Comparison of ENCODE assay signal across 18 cellular contexts in genomic region chr4:128335541-128335940, GRCh38. TPM values are rescaled to one million over a fixed set of nuclear protein-coding genes. Genes with fewer than 3 reads are reported as not detected.
A peak's percentile ranks its signal among the peaks of the same experiment; 100 is the strongest.
DNase-seq lines count a peak whose midpoint lies in the region; TF ChIP-seq lines count a peak whose summit lies in the region.
"Had no signal": no experiment of that assay in that cellular context is flagged by ENCODE, and none has a peak within 500 bp of the region (broad histone marks: within the 10 kb centered on the region; RNA-seq: fewer than 3 reads in every experiment).

No MANE protein-coding gene starts in this region.

- no peak overlapping the region for H3K4me2 ChIP-seq in mammary epithelial cell (ENCODE audit: insufficient read depth, low read depth, low read length)
- no peak overlapping the region for H3K4me2 ChIP-seq in smooth muscle cell

- TF ChIP-seq CTCF in mammary epithelial cell (conservative IDR thresholded peaks at IDR 0.05 in 1 of 2, IDR thresholded peaks at IDR 0.05 in 1 of 2; ENCODE audit: extremely low read depth in 1 of 2, insufficient read depth in 1 of 2, low read depth in 1 of 2, low read length in 2 of 2) (no peak), breast epithelium (IDR thresholded peaks at IDR 0.05) (no peak), epithelial cell of esophagus (IDR thresholded peaks at IDR 0.05; ENCODE audit: insufficient read depth, low read depth, low read length, missing control alignments) (no peak), smooth muscle cell (IDR thresholded peaks at IDR 0.05; ENCODE audit: borderline replicate concordance, insufficient read depth, poor library complexity, severe bottlenecking) (no peak), type B pancreatic cell (conservative IDR thresholded peaks at IDR 0.05) (no peak), right atrium auricular region (IDR thresholded peaks at IDR 0.05) (no peak)

- no peaks in the 10 kb centered on the region for H3K27me3 Mint-ChIP-seq in type B pancreatic cell
- H3K27me3 Mint-ChIP-seq: CD4-positive, CD25-positive, alpha-beta regulatory T cell; CD8-positive, alpha-beta memory T cell had no signal

- H3K27me3 ChIP-seq in mammary epithelial cell (ENCODE audit: insufficient read depth, low read length) (no peaks in the 10 kb centered on the region), breast epithelium (no peaks in the 10 kb centered on the region), smooth muscle cell (ENCODE audit: low read depth) (no peaks in the 10 kb centered on the region), right atrium auricular region (no peaks in the 10 kb centered on the region)
- H3K27me3 ChIP-seq: BE2C had no signal

- H3K79me2 ChIP-seq in mammary epithelial cell (ENCODE audit: insufficient read depth, low read length) (no peaks in the 10 kb centered on the region), smooth muscle cell (ENCODE audit: low read depth) (no peaks in the 10 kb centered on the region)

- no TSS peak for BruUV-seq in mammary epithelial cell (replicated peaks; lab: Mats Ljungman, UMichigan)

- no peaks in the 10 kb centered on the region for H3K4me1 Mint-ChIP-seq in type B pancreatic cell (ENCODE audit: unreplicated experiment)
- H3K4me1 Mint-ChIP-seq: CD4-positive, CD25-positive, alpha-beta regulatory T cell; CD8-positive, alpha-beta memory T cell; H9 had no signal

- no peak overlapping the region for H3K4me3 ChIP-seq in mammary epithelial cell (replicated peaks in 1 of 3; ENCODE audit: insufficient read depth in 1 of 3, low read depth in 2 of 3, low read length in 3 of 3)
- H3K4me3 ChIP-seq in breast epithelium, result no peak overlapping the region
- H3K4me3 ChIP-seq in epithelial cell of esophagus (ENCODE audit: low read length), result no peak overlapping the region
- no peak overlapping the region for H3K4me3 ChIP-seq in smooth muscle cell
- no peak overlapping the region for H3K4me3 ChIP-seq in right atrium auricular region

- no peaks in the 10 kb centered on the region for H3F3A ChIP-seq in smooth muscle cell (ENCODE audit: low read depth)

- intact Hi-C loops in mammary epithelial cell (cut with micrococcal nuclease) (no loop called here), breast epithelium (cut with DNase I; ENCODE audit: low total_unique reads) (no loop called here)

- no peak overlapping the region for H3K4me3 Mint-ChIP-seq in type B pancreatic cell
- H3K4me3 Mint-ChIP-seq: CD4-positive, CD25-positive, alpha-beta regulatory T cell; CD8-positive, alpha-beta memory T cell; H9 had no signal

- DNase-seq in mammary epithelial cell (peak; percentile 51), breast epithelium (ENCODE audit: low spot score in 2 of 2) (no peak), amniotic epithelial cell (ENCODE audit: low read depth) (peak; percentile 66), epithelial cell of esophagus (ENCODE audit: low read depth) (peak; percentile 61), smooth muscle cell (lab: John Stamatoyannopoulos, UW; ENCODE audit: unreplicated experiment) (no peak), HUDEP-2 (lab: John Stamatoyannopoulos, UW; ENCODE audit: unreplicated experiment in 76 of 76) (no peak), type B pancreatic cell (ENCODE audit: extremely low spot score, unreplicated experiment) (no peak), right atrium auricular region (ENCODE audit: low spot score) (no peak)
- DNase-seq: 8988T; BE2C; C1 segment of cervical spinal cord; CD4-positive, CD25-positive, alpha-beta regulatory T cell; CD8-positive, alpha-beta memory T cell; COR-L47; DMS 273 treated with DMSO at 0.1 percent for 48 hours; DMS53; GF-D8; H9 had no signal

- dilution Hi-C loops in mammary epithelial cell (cut with HindIII; ENCODE audit: low sequenced_read_pairs), result loop anchor here (5.0 kb wide), 1 partner anchor 92 kb away; no protein-coding TSS in a partner anchor

- TF ChIP-seq POLR2A in breast epithelium (IDR thresholded peaks at IDR 0.05), result no peak

- H2AFZ ChIP-seq in mammary epithelial cell (ENCODE audit: low read depth, low read length), result no peak overlapping the region
- H2AFZ ChIP-seq in smooth muscle cell (ENCODE audit: low read depth), result no peak overlapping the region

- peaks cover 5% of the 10 kb centered on the region for H3K9me3 Mint-ChIP-seq in type B pancreatic cell
- H3K9me3 Mint-ChIP-seq: H9 had no signal

- H3K36me3 Mint-ChIP-seq in type B pancreatic cell, result no peaks in the 10 kb centered on the region

- 89% methylated on average over 3 of the region's 3 CpGs for WGBS in mammary epithelial cell (ENCODE audit: low coverage, missing lambda C conversion rate)
- 26% methylated on average over 3 of the region's 3 CpGs for WGBS in smooth muscle cell (ENCODE audit: low lambda C conversion rate)

- H3K4me1 ChIP-seq in mammary epithelial cell (ENCODE audit: insufficient read depth, low read length) (peaks cover 21% of the 10 kb centered on the region), breast epithelium (no peaks in the 10 kb centered on the region), smooth muscle cell (ENCODE audit: low read depth) (no peaks in the 10 kb centered on the region), right atrium auricular region (no peaks in the 10 kb centered on the region)
- H3K4me1 ChIP-seq: BE2C had no signal

- no peak overlapping the region for H3K27ac Mint-ChIP-seq in type B pancreatic cell
- H3K27ac Mint-ChIP-seq: CD4-positive, CD25-positive, alpha-beta regulatory T cell; CD8-positive, alpha-beta memory T cell; H9 had no signal

- H3K9me3 ChIP-seq in mammary epithelial cell (replicated peaks; ENCODE audit: insufficient read depth, low read length) (no peaks in the 10 kb centered on the region), breast epithelium (no peaks in the 10 kb centered on the region), smooth muscle cell (replicated peaks; ENCODE audit: low read depth) (no peaks in the 10 kb centered on the region), right atrium auricular region (no peaks in the 10 kb centered on the region)
- H3K9me3 ChIP-seq: BE2C had no signal

- H3K27ac ChIP-seq in mammary epithelial cell (ENCODE audit: insufficient read depth, low read depth, low read length) (no peak overlapping the region), breast epithelium (no peak overlapping the region), smooth muscle cell (ENCODE audit: low read depth) (peak overlapping the region; percentile 42), right atrium auricular region (no peak overlapping the region)

- CTCF ChIA-PET in mammary epithelial cell (lab: Charles Lee; ENCODE audit: low non-redundant PET), result no interaction called here

- in situ Hi-C loops in mammary epithelial cell (cut with MboI; ENCODE audit: low sequenced_read_pairs in 2 of 2), result no loop called here

- H3K36me3 ChIP-seq in mammary epithelial cell (ENCODE audit: insufficient read depth, low read length), result no peaks in the 10 kb centered on the region
- no peaks in the 10 kb centered on the region for H3K36me3 ChIP-seq in breast epithelium
- no peaks in the 10 kb centered on the region for H3K36me3 ChIP-seq in smooth muscle cell (ENCODE audit: low read depth)
- H3K36me3 ChIP-seq in right atrium auricular region, result no peaks in the 10 kb centered on the region
- H3K36me3 ChIP-seq: BE2C had no signal

- H4K20me1 ChIP-seq in mammary epithelial cell (ENCODE audit: insufficient read depth, low read length) (no peaks in the 10 kb centered on the region), smooth muscle cell (ENCODE audit: low read depth) (no peaks in the 10 kb centered on the region)

- H3K9ac ChIP-seq in mammary epithelial cell (ENCODE audit: insufficient read depth, low read length), result no peak overlapping the region
- no peak overlapping the region for H3K9ac ChIP-seq in smooth muscle cell (ENCODE audit: low read depth)

RNA-seq across cellular contexts. Expression of gene PGRMC2, which starts 47.9 kb away (rescaled TPM):
- total RNA-seq in mammary epithelial cell, result 10 to 100 TPM; 28.0 to 63.8 TPM
- polyA plus RNA-seq in mammary epithelial cell, result 10.7 TPM
- polyA minus RNA-seq in mammary epithelial cell, result 12.3 TPM
- total RNA-seq in breast epithelium, result 10 to 100 TPM; 34.7 to 51.2 (median 47.5) TPM
- 56.7 and 60.1 TPM in 2 replicates for total RNA-seq in smooth muscle cell
- polyA plus RNA-seq in smooth muscle cell, result 52.1 and 63.1 TPM in 2 replicates
- 78.1 and 89.0 TPM in 2 replicates for total RNA-seq in type B pancreatic cell (ENCODE audit: low replicate concordance)
- 10 to 100 TPM; 21.2 to 36.3 TPM for total RNA-seq in right atrium auricular region

Comparison
In these comparisons a context has a peak if more than half of its experiments do, and no peak if none do; other contexts are left out.
1. DNase-seq: peak in mammary epithelial cell (single experiment), amniotic epithelial cell (single experiment) and epithelial cell of esophagus (single experiment); none in breast epithelium (0 of 2), smooth muscle cell (single experiment), HUDEP-2 (0 of 76), type B pancreatic cell (single experiment) and right atrium auricular region (single experiment).